Comparison of ENCODE assay signal across 15 cellular contexts in the genomic region with DNA sequence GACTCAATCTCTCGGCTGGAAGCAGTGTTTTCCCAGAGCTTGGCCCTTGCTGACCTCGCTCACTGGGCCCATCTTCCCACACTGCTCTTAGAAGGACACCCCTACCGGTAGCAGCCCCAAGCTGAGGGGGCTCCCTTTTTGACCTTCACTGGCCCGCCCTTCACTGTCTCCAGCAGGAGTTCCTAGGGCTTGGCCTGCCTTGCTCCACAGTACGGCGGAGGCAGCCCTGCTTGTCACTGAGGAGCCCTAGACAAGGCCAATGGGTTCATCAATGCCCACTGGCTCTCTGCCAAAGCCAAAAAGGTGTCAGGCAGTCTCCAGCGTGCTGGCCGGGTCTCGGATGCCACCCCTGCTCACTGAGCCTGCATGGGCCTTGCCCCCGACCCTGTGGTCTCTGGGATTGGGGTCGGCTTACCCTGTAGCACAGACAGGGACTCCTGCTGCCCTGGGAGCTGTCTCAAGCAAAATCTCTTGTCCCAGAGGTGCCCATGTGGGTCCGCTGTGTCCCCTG. TPM values are rescaled to one million over a fixed set of nuclear protein-coding genes. Genes with fewer than 3 reads are reported as not detected.
DNase-seq lines count a peak whose midpoint lies in the region; ATAC-seq and TF ChIP-seq lines count a peak whose summit lies in the region.
"Had no signal": no experiment of that assay in that cellular context is flagged by ENCODE, and none has a peak within 500 bp of the region (broad histone marks: within the 10 kb centered on the region; RNA-seq: fewer than 3 reads in every experiment).

No MANE protein-coding gene starts in this region.

- peak overlapping the region; percentile 98 to 99 for H3K4me3 Mint-ChIP-seq in activated T-cell treated with anti-CD3 and anti-CD28 coated beads, Interleukin-2, amount 50 U/mL, for 72 hours
- peak overlapping the region; percentile 97 for H3K4me3 Mint-ChIP-seq in central memory CD8-positive, alpha-beta T cell

- no peak for TF ChIP-seq POLR2A in ovary (IDR thresholded peaks at IDR 0.05)

- no peak overlapping the region for H2AFZ ChIP-seq in osteoblast (ENCODE audit: low read length)

- 70 to 81% (median 81%) methylated on average over 10 to 12 of the region's 12 CpGs for WGBS in ovary, 3 donors

- ATAC-seq in activated T-cell treated with anti-CD3 and anti-CD28 coated beads, Interleukin-2, amount 50 U/mL, for 72 hours (replicated peaks in 1 of 2): no peak
- ATAC-seq in Panc1: no peak
- no peak for ATAC-seq in central memory CD8-positive, alpha-beta T cell (replicated peaks; ENCODE audit: extremely low read depth, poor library complexity, severe bottlenecking)
- ATAC-seq in activated CD4-positive, CD25-positive, alpha-beta regulatory T cell treated with anti-CD3 and anti-CD28 coated beads, Interleukin-2, amount 50 U/mL, for 24 hours: no peak

- no peak overlapping the region for H3K4me2 ChIP-seq in osteoblast (ENCODE audit: insufficient read depth, low read length)

- H3K4me1 ChIP-seq in Panc1 (ENCODE audit: control insufficient read depth, insufficient read depth, low read length) (peaks cover 37% of the 10 kb centered on the region), osteoblast (ENCODE audit: insufficient read depth, low read length) (peaks cover 25% of the 10 kb centered on the region), ovary (ENCODE audit: insufficient read depth) (peaks cover 10% of the 10 kb centered on the region)

- no peak for DNase-seq in activated T-cell treated with anti-CD3 and anti-CD28 coated beads, Interleukin-2, amount 50 U/mL, for 72 hours
- DNase-seq in activated T-cell treated with anti-CD3 and anti-CD28 coated beads, Interleukin-2, amount 50 U/mL, for 48 hours: no peak
- DNase-seq in Panc1 (ENCODE audit: low read depth, low spot score): no peak
- DNase-seq in central memory CD8-positive, alpha-beta T cell (ENCODE audit: low spot score in 2 of 2): no peak
- DNase-seq in osteoblast (ENCODE audit: insufficient read length, low spot score, missing footprints): no peak
- DNase-seq in ovary: no peak
- DNase-seq in stimulated activated CD4-positive, alpha-beta T cell treated with anti-CD3 and anti-CD28 coated beads, Interleukin-4, amount 100 ng/mL, for 24 hours: no peak
- DNase-seq: activated CD4-positive, alpha-beta T cell treated with anti-CD3 and anti-CD28 coated beads for 1 hour; dermis blood vessel endothelial cell; mesendoderm; uterus had no signal

- H3K4me3 ChIP-seq in Panc1 (ENCODE audit: low read depth in 2 of 2, low read length in 2 of 2) (no peak overlapping the region), osteoblast (ENCODE audit: insufficient read depth, low read length) (no peak overlapping the region), ovary (no peak overlapping the region)
- H3K4me3 ChIP-seq: HAP-1, uterus had no signal

- H3K27ac ChIP-seq in Panc1 (ENCODE audit: low read length) (peak overlapping the region; percentile 34; the same call in 1 of the 2 replicates), osteoblast (ENCODE audit: low read depth, low read length) (peak overlapping the region; percentile 78), ovary (no peak overlapping the region)

- H3K36me3 ChIP-seq in Panc1 (ENCODE audit: control insufficient read depth, insufficient read depth, low read length) (peaks cover 22% of the 10 kb centered on the region), osteoblast (ENCODE audit: insufficient read depth, low read length) (peaks cover 54% of the 10 kb centered on the region), ovary (no peaks in the 10 kb centered on the region)
- H3K36me3 ChIP-seq: uterus had no signal

- in situ Hi-C loops in Panc1 (cut with HindIII; ENCODE audit: low pct_unique_long_range_greater_than_20kb, low sequenced_read_pairs): no loop called here

- TF ChIP-seq EP300 in ovary (IDR thresholded peaks at IDR 0.05): no peak

- CTCF ChIA-PET in Panc1 (lab: Charles Lee): interaction anchor here (0.5 kb wide), 1 partner anchor 55 kb away, joined by 15 read pairs; no protein-coding TSS in a partner anchor

- H3K79me2 ChIP-seq in osteoblast (ENCODE audit: insufficient read depth, low read length): peaks cover 42% of the 10 kb centered on the region

- peak overlapping the region; percentile 99 for H3K27ac Mint-ChIP-seq in activated T-cell treated with anti-CD3 and anti-CD28 coated beads, Interleukin-2, amount 50 U/mL, for 72 hours
- H3K27ac Mint-ChIP-seq in central memory CD8-positive, alpha-beta T cell (ENCODE audit: low read depth): peak overlapping the region; percentile 53

- peaks cover 10% of the 10 kb centered on the region for H4K20me1 ChIP-seq in osteoblast (ENCODE audit: insufficient read depth, low read length)

- POLR2A ChIA-PET in Panc1 (lab: Charles Lee): interaction anchor here (0.6 kb wide), 1 partner anchor 11 kb away, joined by 8 read pairs; no protein-coding TSS in a partner anchor

- peaks cover 9 to 15% of the 10 kb centered on the region in 2 donors for H3K36me3 Mint-ChIP-seq in activated T-cell treated with anti-CD3 and anti-CD28 coated beads, Interleukin-2, amount 50 U/mL, for 72 hours (ENCODE audit: insufficient read depth in 2 of 2)
- peaks cover 24% of the 10 kb centered on the region for H3K36me3 Mint-ChIP-seq in central memory CD8-positive, alpha-beta T cell (ENCODE audit: insufficient read depth)

- no peaks in the 10 kb centered on the region for H3K27me3 Mint-ChIP-seq in activated T-cell treated with anti-CD3 and anti-CD28 coated beads, Interleukin-2, amount 50 U/mL, for 72 hours (ENCODE audit: low read depth)
- no peaks in the 10 kb centered on the region for H3K27me3 Mint-ChIP-seq in central memory CD8-positive, alpha-beta T cell

- H3K4me1 Mint-ChIP-seq in activated T-cell treated with anti-CD3 and anti-CD28 coated beads, Interleukin-2, amount 50 U/mL, for 72 hours (ENCODE audit: low read depth): peaks cover 16% of the 10 kb centered on the region
- peaks cover 39% of the 10 kb centered on the region for H3K4me1 Mint-ChIP-seq in central memory CD8-positive, alpha-beta T cell

- BruUV-seq in Panc1 (replicated peaks; lab: Mats Ljungman, UMichigan): no TSS peak

- TF ChIP-seq CTCF in Panc1 (IDR thresholded peaks at IDR 0.05) (no peak), osteoblast (IDR thresholded peaks at IDR 0.05; ENCODE audit: extremely low read depth, low read depth, low read length) (no peak), ovary (IDR thresholded peaks at IDR 0.05) (no peak)

- intact Hi-C loops in Panc1 (cut with micrococcal nuclease; ENCODE audit: unreplicated experiment) (no loop called here), ovary (cut with DNase I) (no loop called here)

- no peaks in the 10 kb centered on the region for H3K9me3 ChIP-seq in Panc1 (ENCODE audit: control insufficient read depth, insufficient read depth, low read depth, low read length)
- H3K9me3 ChIP-seq in osteoblast (ENCODE audit: low read depth, low read length): no peaks in the 10 kb centered on the region
- H3K9me3 ChIP-seq in ovary: no peaks in the 10 kb centered on the region
- H3K9me3 ChIP-seq: HAP-1, uterus had no signal

- H3K27me3 ChIP-seq in Panc1 (ENCODE audit: control insufficient read depth, insufficient read depth, low read length) (no peaks in the 10 kb centered on the region), osteoblast (ENCODE audit: insufficient read depth, low read length) (no peaks in the 10 kb centered on the region), ovary (no peaks in the 10 kb centered on the region)
- H3K27me3 ChIP-seq: uterus had no signal

- H3K9me3 Mint-ChIP-seq in activated T-cell treated with anti-CD3 and anti-CD28 coated beads, Interleukin-2, amount 50 U/mL, for 72 hours: no peaks in the 10 kb centered on the region
- no peaks in the 10 kb centered on the region for H3K9me3 Mint-ChIP-seq in central memory CD8-positive, alpha-beta T cell

RNA-seq across cellular contexts. Expression of gene MMP24OS, which starts 2.1 kb away (rescaled TPM):
- 10 to 100 TPM; 41.6 to 44.2 TPM for total RNA-seq in activated T-cell treated with anti-CD3 and anti-CD28 coated beads, Interleukin-2, amount 50 U/mL, for 72 hours
- total RNA-seq in Panc1 (2021; ENCODE audit: unreplicated experiment) (83.8 TPM), osteoblast (22.1 and 30.9 TPM in 2 replicates), ovary (10 to 100 TPM; 22.9 to 77.7 (median 65.8) TPM)
- polyA plus RNA-seq in Panc1 (2012; ENCODE audit: insufficient read length): 178 TPM
- polyA plus RNA-seq in ovary: 10 to 100 TPM; 20.5 to 42.4 TPM

RNA-seq across cellular contexts. Expression of gene EIF6, which starts 8.8 kb away (rescaled TPM):
- 100 to 1,000 TPM; 127 to 129 TPM for total RNA-seq in activated T-cell treated with anti-CD3 and anti-CD28 coated beads, Interleukin-2, amount 50 U/mL, for 72 hours
- total RNA-seq in Panc1 (2021; ENCODE audit: unreplicated experiment): 258 TPM
- polyA plus RNA-seq in Panc1 (2012; ENCODE audit: insufficient read length): 285 TPM
- total RNA-seq in osteoblast: 109 and 121 TPM in 2 replicates
- 10 to 100 TPM; 36.6 to 93.1 (median 69.8) TPM for total RNA-seq in ovary
- polyA plus RNA-seq in ovary: 10 to 100 TPM; 43.3 to 88.4 TPM

RNA-seq across cellular contexts. Expression of gene FAM83C, which starts 16.4 kb away (rescaled TPM):
- total RNA-seq in activated T-cell treated with anti-CD3 and anti-CD28 coated beads, Interleukin-2, amount 50 U/mL, for 72 hours: not detected
- total RNA-seq in Panc1 (2021; ENCODE audit: unreplicated experiment) (not detected), osteoblast (not detected in 2 replicates), ovary (not detected)
- polyA plus RNA-seq in Panc1 (2012; ENCODE audit: insufficient read length): not detected
- polyA plus RNA-seq in ovary: not detected
- total RNA-seq: dermis blood vessel endothelial cell, pulmonary artery endothelial cell, SK-MEL-5, uterus had no signal

RNA-seq across cellular contexts. Expression of gene MMP24, which starts 49.3 kb away (rescaled TPM):
- total RNA-seq in activated T-cell treated with anti-CD3 and anti-CD28 coated beads, Interleukin-2, amount 50 U/mL, for 72 hours: not detected
- total RNA-seq in Panc1 (2021; ENCODE audit: unreplicated experiment) (7.1 TPM), osteoblast (0.88 and 1.1 TPM in 2 replicates), ovary (10 to 100 TPM in 1 of 7 donors, 1 to 10 TPM in 2, under 1 TPM in 4; 0.20 to 10.8 (median 0.67) TPM)
- 5.6 TPM for polyA plus RNA-seq in Panc1 (2012; ENCODE audit: insufficient read length)
- polyA plus RNA-seq in ovary: under 1 TPM; 0.55 to 0.81 TPM

Comparison
In these comparisons a context has a peak if more than half of its experiments do, and no peak if none do; other contexts are left out.
1. H3K27ac ChIP-seq: peak in Panc1 (single experiment) and osteoblast (single experiment); none in ovary (0 of 2).